In the genomic region with DNA sequence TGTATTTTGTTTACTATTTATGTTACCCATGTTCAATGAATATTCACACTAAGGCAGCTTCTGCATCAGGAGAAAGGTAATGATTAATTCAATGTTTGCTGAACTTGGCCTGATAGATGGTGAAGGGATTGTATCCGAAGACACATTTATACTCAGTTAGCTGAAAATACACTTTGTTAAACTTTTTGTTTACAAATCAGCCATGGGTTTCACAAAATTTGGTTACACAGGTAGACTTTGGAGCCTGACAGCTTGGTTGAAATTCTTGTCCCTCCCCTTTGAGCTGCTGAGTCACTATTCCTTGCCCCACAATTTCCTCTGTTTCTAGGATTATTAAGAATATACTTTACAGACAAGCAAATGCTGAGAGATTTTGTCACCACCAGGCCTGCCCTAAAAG, we compare ENCODE assay signal across 25 cellular contexts.
"Had no signal": no experiment of that assay in that cellular context is flagged by ENCODE, and none has a peak within 500 bp of the region (broad histone marks: within the 10 kb centered on the region; RNA-seq: fewer than 3 reads in every experiment).

No MANE protein-coding gene starts in this region.

- ATAC-seq: effector memory CD8-positive, alpha-beta T cell; esophagus mucosa; gastrocnemius medialis; heart right ventricle; left cardiac atrium; lower lobe of right lung; mucosa of descending colon had no signal

- H3K9me3 ChIP-seq: colonic mucosa, esophagus squamous epithelium, gastrocnemius medialis, lower lobe of right lung, mucosa of descending colon had no signal

- H3K36me3 ChIP-seq: colonic mucosa, esophagus squamous epithelium, gastrocnemius medialis, heart right ventricle, left ventricle myocardium inferior, lower lobe of right lung had no signal

- FAIRE-seq: endometrium, islet of Langerhans, keratinocyte had no signal

- H3K27me3 ChIP-seq: colonic mucosa, esophagus squamous epithelium, gastrocnemius medialis, heart right ventricle had no signal

- DNase-seq: colonic mucosa; cortex of kidney; effector CD8-positive, alpha-beta T cell; effector memory CD8-positive, alpha-beta T cell; endodermal cell; erythroblast; esophagus squamous epithelium; foreskin fibroblast; foreskin melanocyte; gastrocnemius medialis; glutamatergic neuron; head of caudate nucleus; heart right ventricle; hippocampal formation; left cardiac atrium; left ventricle myocardium inferior; lower lobe of right lung; mesenchymal stem cell; naive B cell had no signal

- H3K4me1 ChIP-seq: colonic mucosa, esophagus squamous epithelium, heart right ventricle, left ventricle myocardium inferior, lower lobe of right lung had no signal

- H3K4me3 ChIP-seq: colonic mucosa, esophagus squamous epithelium, gastrocnemius medialis, heart right ventricle, left ventricle myocardium inferior, lower lobe of right lung, mucosa of descending colon had no signal

- H3K27ac ChIP-seq: colonic mucosa, epithelial cell of prostate, esophagus squamous epithelium, gastrocnemius medialis, heart right ventricle, left ventricle myocardium inferior, lower lobe of right lung had no signal
